In genomic region chr1:8661185-8662110, GRCh38 we compare ENCODE assay signal across 8 cellular contexts.
DNase-seq lines count a peak whose midpoint lies in the region; ATAC-seq and TF ChIP-seq lines count a peak whose summit lies in the region.

No MANE protein-coding gene starts in this region.

- H3K36me3 Mint-ChIP-seq in activated T-helper 1 cell treated with anti-CD3 and anti-CD28 coated beads, Interleukin-12 subunit alpha, Interleukin-12 subunit beta, Interleukin-2, Interleukin-4 antibody, amounts not matched to agents 30 ng/mL and 10 ng/mL and 1 ng/mL, durations not matched to agents 14 hours and 24 hours and 36 hours (ENCODE audit: low read depth), result peaks cover 1% of the 10 kb centered on the region

- H3K4me1 ChIP-seq in left lung, result peaks cover 34 to 68% of the 10 kb centered on the region in 2 donors

- DNase-seq in A172 (ENCODE audit: low spot score), result peak; percentile 73
- DNase-seq in HCEC 1CT, result peak; percentile 94
- peak; percentile 29 for DNase-seq in amniotic stem cell (lab: John Stamatoyannopoulos, UW)
- DNase-seq in left lung, result no peak
- no peak for DNase-seq in activated T-helper 1 cell treated with anti-CD3 and anti-CD28 coated beads, Interleukin-12 subunit alpha, Interleukin-12 subunit beta, Interleukin-2, Interleukin-4 antibody, amounts not matched to agents 30 ng/mL and 10 ng/mL and 1 ng/mL, durations not matched to agents 14 hours and 24 hours and 36 hours (ENCODE audit: low spot score)

- no peaks in the 10 kb centered on the region for H3K9me3 ChIP-seq in left lung

- H3K36me3 ChIP-seq in left lung, result no peaks in the 10 kb centered on the region

- intact Hi-C loops in left lung (cut with DNase I), result no loop called here
- intact Hi-C loops in activated T-helper 1 cell treated with anti-CD3 and anti-CD28 coated beads, Interleukin-12 subunit alpha, Interleukin-12 subunit beta, Interleukin-2, Interleukin-4 antibody, amounts not matched to agents 30 ng/mL and 10 ng/mL and 1 ng/mL, durations not matched to agents 14 hours and 24 hours and 36 hours (cut with micrococcal nuclease), result loop anchor here (5.0 kb wide), 1 partner anchor 41 kb away; no protein-coding TSS in a partner anchor

- H3K9me3 Mint-ChIP-seq in activated T-helper 1 cell treated with anti-CD3 and anti-CD28 coated beads, Interleukin-12 subunit alpha, Interleukin-12 subunit beta, Interleukin-2, Interleukin-4 antibody, amounts not matched to agents 30 ng/mL and 10 ng/mL and 1 ng/mL, durations not matched to agents 14 hours and 24 hours and 36 hours, result no peaks in the 10 kb centered on the region

- no peak for TF ChIP-seq CTCF in left lung (IDR thresholded peaks at IDR 0.05)

- H3K27me3 Mint-ChIP-seq in activated T-helper 1 cell treated with anti-CD3 and anti-CD28 coated beads, Interleukin-12 subunit alpha, Interleukin-12 subunit beta, Interleukin-2, Interleukin-4 antibody, amounts not matched to agents 30 ng/mL and 10 ng/mL and 1 ng/mL, durations not matched to agents 14 hours and 24 hours and 36 hours (ENCODE audit: insufficient read depth), result no peaks in the 10 kb centered on the region

- no peak overlapping the region for H3K4me3 ChIP-seq in left lung

- H3K27ac ChIP-seq in left lung (peak overlapping the region; percentile 33), temporal lobe (ENCODE audit: low read depth, low read length) (peak overlapping the region; percentile 30)

- H3K4me3 Mint-ChIP-seq in activated T-helper 1 cell treated with anti-CD3 and anti-CD28 coated beads, Interleukin-12 subunit alpha, Interleukin-12 subunit beta, Interleukin-2, Interleukin-4 antibody, amounts not matched to agents 30 ng/mL and 10 ng/mL and 1 ng/mL, durations not matched to agents 14 hours and 24 hours and 36 hours, result no peak overlapping the region

- no peaks in the 10 kb centered on the region for H3K27me3 ChIP-seq in left lung

- H3K27ac Mint-ChIP-seq in activated T-helper 1 cell treated with anti-CD3 and anti-CD28 coated beads, Interleukin-12 subunit alpha, Interleukin-12 subunit beta, Interleukin-2, Interleukin-4 antibody, amounts not matched to agents 30 ng/mL and 10 ng/mL and 1 ng/mL, durations not matched to agents 14 hours and 24 hours and 36 hours, result no peak overlapping the region

- H3K4me1 Mint-ChIP-seq in activated T-helper 1 cell treated with anti-CD3 and anti-CD28 coated beads, Interleukin-12 subunit alpha, Interleukin-12 subunit beta, Interleukin-2, Interleukin-4 antibody, amounts not matched to agents 30 ng/mL and 10 ng/mL and 1 ng/mL, durations not matched to agents 14 hours and 24 hours and 36 hours (ENCODE audit: low read depth), result peaks cover under 1% of the 10 kb centered on the region

- ATAC-seq in left lung (peak; percentile 12), GM18511 (IDR thresholded peaks at IDR 0.05; ENCODE audit: unreplicated experiment) (no peak), HG02642 (IDR thresholded peaks at IDR 0.05; ENCODE audit: poor library complexity, unreplicated experiment) (no peak)

Comparison
In these comparisons a context has a peak if more than half of its experiments do, and no peak if none do; other contexts are left out.
1. DNase-seq: peak in A172 (single experiment), HCEC 1CT (single experiment) and amniotic stem cell (single experiment); none in left lung (0 of 2) and activated T-helper 1 cell treated with anti-CD3 and anti-CD28 coated beads, Interleukin-12 subunit alpha, Interleukin-12 subunit beta, Interleukin-2, Interleukin-4 antibody, amounts not matched to agents 30 ng/mL and 10 ng/mL and 1 ng/mL, durations not matched to agents 14 hours and 24 hours and 36 hours (single experiment).